Comparison of ENCODE assay signal across 9 cellular contexts in the genomic region with DNA sequence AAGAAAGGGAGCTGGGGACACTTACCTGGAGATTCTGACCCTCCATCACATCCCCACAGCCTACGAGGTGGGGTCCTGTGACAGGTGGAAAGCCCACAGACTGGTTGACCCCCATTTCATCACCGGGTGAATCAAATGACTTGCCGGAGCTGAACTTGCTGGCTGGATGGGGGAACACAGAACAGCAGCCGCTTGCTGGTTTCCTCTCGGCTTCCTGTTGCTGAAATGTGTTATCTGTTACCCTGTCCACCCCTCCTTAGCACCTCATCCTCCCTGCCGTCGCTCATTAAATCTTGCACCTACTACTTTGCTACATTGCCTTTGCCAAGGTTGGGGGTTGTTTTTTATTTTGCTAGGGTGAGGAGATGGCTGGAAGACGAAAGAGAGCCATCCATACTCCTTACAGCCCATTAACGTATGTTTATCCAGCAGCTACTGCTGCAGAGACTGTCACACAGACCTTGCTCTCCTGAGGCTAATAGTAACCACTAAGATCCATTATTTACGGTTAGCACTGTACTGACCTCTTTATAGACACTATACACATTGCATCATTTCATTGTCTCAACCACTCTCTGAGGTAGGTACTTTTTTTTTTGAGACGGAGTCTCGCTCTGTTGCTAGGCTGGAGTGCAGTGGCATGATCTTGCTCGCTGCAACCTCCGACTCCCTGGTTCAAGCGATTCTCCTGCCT. TPM values are rescaled to one million over a fixed set of nuclear protein-coding genes. Genes with fewer than 3 reads are reported as not detected.
DNase-seq lines count a peak whose midpoint lies in the region; FAIRE-seq and TF ChIP-seq lines count a peak whose summit lies in the region.
"Had no signal": no experiment of that assay in that cellular context is flagged by ENCODE, and none has a peak within 500 bp of the region (broad histone marks: within the 10 kb centered on the region; RNA-seq: fewer than 3 reads in every experiment).

No MANE protein-coding gene starts in this region.

- peaks cover 2% of the 10 kb centered on the region for H3K9me3 Mint-ChIP-seq in glutamatergic neuron (ENCODE audit: unreplicated experiment)

- 0 out of 2 replicates have a peak overlapping the region, but pooled peaks have one; percentile 15 for H3K27ac ChIP-seq in SJCRH30
- peak overlapping the region in 1 of 3 donors; percentile 7 for H3K27ac ChIP-seq in thyroid gland

- H3K4me1 ChIP-seq in SJCRH30 (peaks cover 31% of the 10 kb centered on the region), thyroid gland (no peaks in the 10 kb centered on the region)

- H3K36me3 Mint-ChIP-seq in glutamatergic neuron (ENCODE audit: unreplicated experiment) = no peaks in the 10 kb centered on the region

- DNase-seq in SJCRH30 (peak in 1 of 2 experiments; percentile 44), glutamatergic neuron (no peak), NCI-H345 treated with DMSO at 0.1 percent for 48 hours (lab: John Stamatoyannopoulos, UW; ENCODE audit: unreplicated experiment) (no peak), NCI-H2227 treated with DMSO at 0.1 percent for 48 hours (lab: John Stamatoyannopoulos, UW) (no peak), GM12892 (ENCODE audit: insufficient read length) (no peak), thyroid gland (no peak)
- peak; percentile 39 for DNase-seq in activated CD8-positive, alpha-beta memory T cell treated with anti-CD3 and anti-CD28 coated beads, Interleukin-2, amount 50 U/mL, for 4 hours
- peak; percentile 14 to 20 for DNase-seq in stimulated activated CD8-positive, alpha-beta memory T cell treated with anti-CD3 and anti-CD28 coated beads, Interleukin-7, amount 100 ng/mL, for 1 hour (ENCODE audit: low read depth in 2 of 2)
- DNase-seq: NCI-H446 treated with DMSO at 0.1 percent for 48 hours had no signal

- H3K4me3 ChIP-seq in SJCRH30 (no peak overlapping the region), thyroid gland (replicated peaks in 1 of 3) (no peak overlapping the region)

- no peak for TF ChIP-seq CTCF in glutamatergic neuron (IDR thresholded peaks at IDR 0.05; ENCODE audit: partially characterized antibody, unreplicated experiment)
- no peak for TF ChIP-seq CTCF in thyroid gland (IDR thresholded peaks at IDR 0.05)

- H3K27ac Mint-ChIP-seq in glutamatergic neuron (ENCODE audit: unreplicated experiment) = peak overlapping the region; percentile 44

- H3K27me3 ChIP-seq in SJCRH30 (no peaks in the 10 kb centered on the region), thyroid gland (no peaks in the 10 kb centered on the region)

- WGBS in thyroid gland, 2 donors = 78 to 79% methylated on average over 15 of the region's 15 CpGs

- peaks cover 41% of the 10 kb centered on the region for H3K4me1 Mint-ChIP-seq in glutamatergic neuron (ENCODE audit: low read depth, unreplicated experiment)

- no peaks in the 10 kb centered on the region for H3K36me3 ChIP-seq in SJCRH30
- peaks cover 6 to 9% of the 10 kb centered on the region in 2 donors for H3K36me3 ChIP-seq in thyroid gland

- H3K9me3 ChIP-seq in SJCRH30 (replicated peaks) = no peaks in the 10 kb centered on the region
- H3K9me3 ChIP-seq in thyroid gland = no peaks in the 10 kb centered on the region

- no peak overlapping the region for H3K4me3 Mint-ChIP-seq in glutamatergic neuron (ENCODE audit: unreplicated experiment)

- H3K27me3 Mint-ChIP-seq in glutamatergic neuron (ENCODE audit: unreplicated experiment) = peaks cover 2% of the 10 kb centered on the region

- FAIRE-seq in GM12892 (lab: Jason Lieb, UNC) = no peak

- no peak for TF ChIP-seq POLR2A in GM12892 (IDR thresholded peaks at IDR 0.05; ENCODE audit: low read depth, low read length)
- TF ChIP-seq POLR2A in thyroid gland (IDR thresholded peaks at IDR 0.05) = no peak

- intact Hi-C loops in thyroid gland (cut with DNase I) = no loop called here

RNA-seq across cellular contexts. Expression of a gene that starts 7.0 kb away (rescaled TPM):
- total RNA-seq in SJCRH30 (2014; rRNA removed; shearing (Covaris generic)) = 3.8 and 4.0 TPM in 2 replicates
- 6.3 TPM for total RNA-seq in glutamatergic neuron (ENCODE audit: unreplicated experiment)
- polyA plus RNA-seq in GM12892 (2012; ENCODE audit: missing spikeins) = 6.3 TPM
- 10 to 100 TPM; 22.5 to 35.4 (median 30.7) TPM for total RNA-seq in thyroid gland

RNA-seq across cellular contexts. Expression of a gene that starts 30.7 kb away (rescaled TPM):
- 32.7 and 38.7 TPM in 2 replicates for total RNA-seq in SJCRH30 (2014; rRNA removed; shearing (Covaris generic))
- total RNA-seq in glutamatergic neuron (ENCODE audit: unreplicated experiment) = 2.6 TPM
- polyA plus RNA-seq in GM12892 (2012; ENCODE audit: missing spikeins) = not detected
- 1 to 10 TPM in 1 of 4 donors, under 1 TPM in 1, not detected in 2; 0.13 to 1.2 TPM for total RNA-seq in thyroid gland

RNA-seq across cellular contexts. Expression of a gene that starts 55.1 kb away (rescaled TPM):
- 0.08 and 0.26 TPM in 2 replicates for total RNA-seq in SJCRH30 (2014; rRNA removed; shearing (Covaris generic))
- not detected for total RNA-seq in glutamatergic neuron (ENCODE audit: unreplicated experiment)
- not detected for polyA plus RNA-seq in GM12892 (2012; ENCODE audit: missing spikeins)
- 10 to 100 TPM; 12.5 to 55.9 (median 43.4) TPM for total RNA-seq in thyroid gland

Comparison
In these comparisons a context has a peak if more than half of its experiments do, and no peak if none do; other contexts are left out.
1. DNase-seq: peak in activated CD8-positive, alpha-beta memory T cell treated with anti-CD3 and anti-CD28 coated beads, Interleukin-2, amount 50 U/mL, for 4 hours (single experiment) and stimulated activated CD8-positive, alpha-beta memory T cell treated with anti-CD3 and anti-CD28 coated beads, Interleukin-7, amount 100 ng/mL, for 1 hour (2 of 2); none in glutamatergic neuron (single experiment), NCI-H345 treated with DMSO at 0.1 percent for 48 hours (single experiment), NCI-H2227 treated with DMSO at 0.1 percent for 48 hours (single experiment), GM12892 (single experiment) and thyroid gland (0 of 2).
2. RNA of a gene that starts 55.1 kb away (total RNA-seq): 12.5 to 55.9 TPM in thyroid gland; 0.08 to 0.26 TPM in SJCRH30 and not detected in glutamatergic neuron (single experiment); every median in the first group is over 10 times any median in the second.